ENCODE assay signal across 14 cellular contexts in genomic region chr11:3037945-3038271, GRCh38. TPM values are rescaled to one million over a fixed set of nuclear protein-coding genes. Genes with fewer than 3 reads are reported as not detected.
DNase-seq lines count a peak whose midpoint lies in the region; TF ChIP-seq lines count a peak whose summit lies in the region.
"Had no signal": no experiment of that assay in that cellular context is flagged by ENCODE, and none has a peak within 500 bp of the region (broad histone marks: within the 10 kb centered on the region; RNA-seq: fewer than 3 reads in every experiment).

No MANE protein-coding gene starts in this region.

- DNase-seq in RWPE1 (ENCODE audit: low spot score) (no peak), epithelial cell of prostate (ENCODE audit: low read depth, low spot score) (no peak), SIG-M5 treated with dmso at 0.1 percent for 504 hours (lab: John Stamatoyannopoulos, UW; ENCODE audit: unreplicated experiment) (no peak), NCI-H345 (lab: John Stamatoyannopoulos, UW) (no peak), Karpas-422 (no peak)
- DNase-seq: GDM1, NCI-H1436 treated with DMSO at 0.1 percent for 48 hours, NCI-H510A had no signal

- H3K4me2 ChIP-seq in BLaER1, result peak overlapping the region; percentile 23; the same call in 1 of the 2 replicates
- H3K4me2 ChIP-seq in BLaER1 treated with 17β-estradiol and CSF1 and Interleukin-3, amounts not matched to agents 10 nM and 100 nM, result peak overlapping the region in 6 of 11 experiments; percentile 4 to 60 (median 44); a peak in 8 of 22 replicates
- no peak overlapping the region for H3K4me2 ChIP-seq in Karpas-422 (ENCODE audit: low read depth, low read length, poor library complexity, severe bottlenecking)

- POLR2A ChIA-PET in RWPE1 (lab: Yijun Ruan, JAX; ENCODE audit: low non-redundant PET), result interaction anchor here (0.5 kb wide), 1 partner anchor 19 kb away, joined by 3 read pairs; no protein-coding TSS in a partner anchor

- no peak overlapping the region for H3K4me3 ChIP-seq in BLaER1
- H3K4me3 ChIP-seq in BLaER1 treated with 17β-estradiol and CSF1 and Interleukin-3, amounts not matched to agents 10 nM and 100 nM, result no peak overlapping the region
- H3K4me3 ChIP-seq in Karpas-422 (ENCODE audit: low read length), result no peak overlapping the region
- H3K4me3 ChIP-seq: GM12878, GM23248, Peyer's patch had no signal

- H2AFZ ChIP-seq in Karpas-422 (ENCODE audit: low read length), result no peak overlapping the region
- H2AFZ ChIP-seq: GM23248 had no signal

- H3K36me3 ChIP-seq in BLaER1 (peaks cover 96% of the 10 kb centered on the region), Karpas-422 (ENCODE audit: insufficient read depth, low read length) (peaks cover 26% of the 10 kb centered on the region)
- H3K36me3 ChIP-seq in BLaER1 treated with 17β-estradiol and CSF1 and Interleukin-3, amounts not matched to agents 10 nM and 100 nM, result peaks cover 94 to 100% (median 98%) of the 10 kb centered on the region in 11 experiments

- peaks cover 26% of the 10 kb centered on the region for H3K4me1 ChIP-seq in BLaER1
- H3K4me1 ChIP-seq in BLaER1 treated with 17β-estradiol and CSF1 and Interleukin-3, amounts not matched to agents 10 nM and 100 nM, result peaks cover 25 to 33% (median 29%) of the 10 kb centered on the region in 10 experiments
- peaks cover 30% of the 10 kb centered on the region for H3K4me1 ChIP-seq in Karpas-422 (ENCODE audit: low read length)
- H3K4me1 ChIP-seq: BE2C had no signal

- peaks cover 64% of the 10 kb centered on the region for H4K20me1 ChIP-seq in BLaER1
- peaks cover 20 to 88% (median 45%) of the 10 kb centered on the region in 11 experiments; a peak in 21 of 22 replicates for H4K20me1 ChIP-seq in BLaER1 treated with 17β-estradiol and CSF1 and Interleukin-3, amounts not matched to agents 10 nM and 100 nM
- no peaks in the 10 kb centered on the region for H4K20me1 ChIP-seq in Karpas-422 (ENCODE audit: insufficient read depth, low read depth, low read length)

- H3K27me3 ChIP-seq in BLaER1 (no peaks in the 10 kb centered on the region), Karpas-422 (ENCODE audit: low read length) (no peaks in the 10 kb centered on the region)
- H3K27me3 ChIP-seq in BLaER1 treated with 17β-estradiol and CSF1 and Interleukin-3, amounts not matched to agents 10 nM and 100 nM, result no peaks in the 10 kb centered on the region
- H3K27me3 ChIP-seq: BE2C, Peyer's patch had no signal

- peaks cover 3% of the 10 kb centered on the region; the same call in 1 of the 2 replicates for H3K79me2 ChIP-seq in Karpas-422 (ENCODE audit: low read length)

- no peaks in the 10 kb centered on the region for H3K9me2 ChIP-seq in Karpas-422 (replicated peaks; ENCODE audit: insufficient read depth, low read length)

- CTCF ChIA-PET in RWPE1 (lab: Yijun Ruan, JAX), result interaction anchor here (0.5 to 2.8 kb wide), 12 partner anchors 9 to 911 kb away, joined by 3 to 27 read pairs (median 3); no protein-coding TSS in a partner anchor

- H3K27ac ChIP-seq in BLaER1 (no peak overlapping the region), RWPE1 (peak overlapping the region; percentile 85), epithelial cell of prostate (peak overlapping the region; percentile 69), Karpas-422 (ENCODE audit: low read length) (no peak overlapping the region)
- peak overlapping the region in 2 of 11 experiments; percentile 21 to 25; a peak in 1 of 22 replicates for H3K27ac ChIP-seq in BLaER1 treated with 17β-estradiol and CSF1 and Interleukin-3, amounts not matched to agents 10 nM and 100 nM
- H3K27ac ChIP-seq: GM23248 had no signal

- H3K9ac ChIP-seq in BLaER1 (no peak overlapping the region), Karpas-422 (ENCODE audit: low read length) (no peak overlapping the region)
- peak overlapping the region in 4 of 11 experiments; percentile 1 to 52 (median 24); a peak in 2 of 22 replicates for H3K9ac ChIP-seq in BLaER1 treated with 17β-estradiol and CSF1 and Interleukin-3, amounts not matched to agents 10 nM and 100 nM
- H3K9ac ChIP-seq: GM23248 had no signal

- H3K9me3 ChIP-seq in BLaER1 (no peaks in the 10 kb centered on the region), Karpas-422 (ENCODE audit: low read length) (no peaks in the 10 kb centered on the region)
- H3K9me3 ChIP-seq in BLaER1 treated with 17β-estradiol and CSF1 and Interleukin-3, amounts not matched to agents 10 nM and 100 nM (replicated peaks in 1 of 11), result no peaks in the 10 kb centered on the region
- H3K9me3 ChIP-seq: BE2C, Peyer's patch had no signal

- no peak for TF ChIP-seq CTCF in RWPE1 (conservative IDR thresholded peaks at IDR 0.05; ENCODE audit: low read depth)

RNA-seq across cellular contexts. Expression of gene CARS1, which starts 19.3 kb away (rescaled TPM):
- 55.8 and 80.6 TPM in 2 replicates for total RNA-seq in Karpas-422 (2014; rRNA removed; shearing (Covaris generic); ENCODE audit: low replicate concordance)

RNA-seq across cellular contexts. Expression of gene NAP1L4, which starts 45.8 kb away (rescaled TPM):
- total RNA-seq in Karpas-422 (2014; rRNA removed; shearing (Covaris generic); ENCODE audit: low replicate concordance), result 80.5 and 171 TPM in 2 replicates

Comparison
In these comparisons a context has a peak if more than half of its experiments do, and no peak if none do; other contexts are left out.
1. H3K27ac ChIP-seq: peak in RWPE1 (single experiment) and epithelial cell of prostate (single experiment); none in BLaER1 (single experiment) and Karpas-422 (single experiment).